In genomic region chr5:78757269-78758053, GRCh38 we compare ENCODE assay signal across 8 cellular contexts.
DNase-seq lines count a peak whose midpoint lies in the region; ATAC-seq and TF ChIP-seq lines count a peak whose summit lies in the region.

No MANE protein-coding gene starts in this region.

- no peak for TF ChIP-seq CTCF in brain microvascular endothelial cell (IDR thresholded peaks at IDR 0.05; ENCODE audit: low read depth, low read length, missing control alignments)

- H3K36me3 ChIP-seq in brain microvascular endothelial cell (replicated peaks), result no peaks in the 10 kb centered on the region

- DNase-seq in AG08395 (ENCODE audit: low spot score) (peak; percentile 74), brain microvascular endothelial cell (peak; percentile 51), NCI-H524 (lab: John Stamatoyannopoulos, UW) (no peak), iPS-NIHi7 (ENCODE audit: extremely low spot score) (no peak)
- no peak for DNase-seq in central memory CD4-positive, alpha-beta T cell

- in situ Hi-C loops in brain microvascular endothelial cell (cut with HindIII; ENCODE audit: low pct_ligation_motif_present, low sequenced_read_pairs), result no loop called here

- H3K27me3 ChIP-seq in brain microvascular endothelial cell (replicated peaks), result no peaks in the 10 kb centered on the region

- no peak overlapping the region for H3K4me3 ChIP-seq in brain microvascular endothelial cell (ENCODE audit: low read depth, low read length)

- ATAC-seq in GM18907 (IDR thresholded peaks at IDR 0.05; ENCODE audit: unreplicated experiment), result peak; percentile 51
- peak; percentile 42 for ATAC-seq in HG03108 (IDR thresholded peaks at IDR 0.05; ENCODE audit: unreplicated experiment)
- no peak for ATAC-seq in HG03565 (IDR thresholded peaks at IDR 0.05; ENCODE audit: unreplicated experiment)

- no peak overlapping the region for H3K27ac ChIP-seq in brain microvascular endothelial cell

Comparison
In these comparisons a context has a peak if more than half of its experiments do, and no peak if none do; other contexts are left out.
1. DNase-seq: peak in AG08395 (single experiment) and brain microvascular endothelial cell (single experiment); none in NCI-H524 (0 of 2), central memory CD4-positive, alpha-beta T cell (single experiment) and iPS-NIHi7 (single experiment).